Comparison of ENCODE assay signal across 1 cellular context in the genomic region with DNA sequence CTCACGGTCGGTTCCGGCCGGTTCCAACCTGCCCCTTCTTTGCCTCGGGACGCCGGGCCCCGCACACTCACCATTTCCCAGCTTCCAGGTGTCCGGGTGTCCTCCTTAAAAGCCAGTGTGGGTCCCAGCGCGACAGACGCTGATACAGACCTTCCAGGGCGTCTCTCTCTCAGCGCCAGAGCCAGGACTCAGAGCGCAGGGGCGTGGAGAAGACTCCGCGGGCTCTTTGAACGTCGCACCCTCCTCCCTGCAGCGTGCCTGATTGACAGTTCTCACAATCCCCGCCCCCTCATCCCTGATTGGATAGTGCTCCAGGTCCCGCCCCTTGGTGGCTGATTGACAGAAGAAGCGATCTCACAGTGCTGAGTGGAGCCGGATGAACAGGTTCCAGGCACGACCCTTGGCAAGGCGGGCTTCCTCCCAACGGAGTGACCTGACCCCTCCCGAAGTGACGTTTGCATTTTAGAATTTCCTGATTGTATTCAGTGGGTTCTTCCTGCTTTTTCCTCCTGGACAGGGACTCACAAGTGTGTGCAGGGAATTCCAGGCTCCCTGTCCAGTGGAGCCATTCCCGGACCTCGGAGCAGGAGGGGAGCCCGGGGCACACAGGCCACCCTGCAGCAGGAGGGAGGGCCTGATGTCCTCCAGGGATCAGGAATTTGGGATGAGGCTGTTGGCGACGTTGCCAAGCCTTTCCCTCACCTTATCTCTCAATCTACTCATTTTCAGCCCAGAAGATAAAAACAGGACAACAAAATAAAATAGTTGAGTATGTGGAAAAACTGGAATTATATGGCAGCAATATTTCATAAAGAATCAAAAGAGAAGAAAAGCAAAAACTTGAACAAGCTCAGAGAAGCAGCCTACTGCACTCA.
TF ChIP-seq lines count a peak whose summit lies in the region.

A gene (minus strand): TSS at position 201 of the 875 bp plus-strand sequence. CDS start 127 bp downstream, at position 74.

TF ChIP-seq in K562, 482 proteins besides CTCF, POLR2A, EP300 and RAD21 (continued from another document and continues in another):
- TF ChIP-seq, protein P1, sequence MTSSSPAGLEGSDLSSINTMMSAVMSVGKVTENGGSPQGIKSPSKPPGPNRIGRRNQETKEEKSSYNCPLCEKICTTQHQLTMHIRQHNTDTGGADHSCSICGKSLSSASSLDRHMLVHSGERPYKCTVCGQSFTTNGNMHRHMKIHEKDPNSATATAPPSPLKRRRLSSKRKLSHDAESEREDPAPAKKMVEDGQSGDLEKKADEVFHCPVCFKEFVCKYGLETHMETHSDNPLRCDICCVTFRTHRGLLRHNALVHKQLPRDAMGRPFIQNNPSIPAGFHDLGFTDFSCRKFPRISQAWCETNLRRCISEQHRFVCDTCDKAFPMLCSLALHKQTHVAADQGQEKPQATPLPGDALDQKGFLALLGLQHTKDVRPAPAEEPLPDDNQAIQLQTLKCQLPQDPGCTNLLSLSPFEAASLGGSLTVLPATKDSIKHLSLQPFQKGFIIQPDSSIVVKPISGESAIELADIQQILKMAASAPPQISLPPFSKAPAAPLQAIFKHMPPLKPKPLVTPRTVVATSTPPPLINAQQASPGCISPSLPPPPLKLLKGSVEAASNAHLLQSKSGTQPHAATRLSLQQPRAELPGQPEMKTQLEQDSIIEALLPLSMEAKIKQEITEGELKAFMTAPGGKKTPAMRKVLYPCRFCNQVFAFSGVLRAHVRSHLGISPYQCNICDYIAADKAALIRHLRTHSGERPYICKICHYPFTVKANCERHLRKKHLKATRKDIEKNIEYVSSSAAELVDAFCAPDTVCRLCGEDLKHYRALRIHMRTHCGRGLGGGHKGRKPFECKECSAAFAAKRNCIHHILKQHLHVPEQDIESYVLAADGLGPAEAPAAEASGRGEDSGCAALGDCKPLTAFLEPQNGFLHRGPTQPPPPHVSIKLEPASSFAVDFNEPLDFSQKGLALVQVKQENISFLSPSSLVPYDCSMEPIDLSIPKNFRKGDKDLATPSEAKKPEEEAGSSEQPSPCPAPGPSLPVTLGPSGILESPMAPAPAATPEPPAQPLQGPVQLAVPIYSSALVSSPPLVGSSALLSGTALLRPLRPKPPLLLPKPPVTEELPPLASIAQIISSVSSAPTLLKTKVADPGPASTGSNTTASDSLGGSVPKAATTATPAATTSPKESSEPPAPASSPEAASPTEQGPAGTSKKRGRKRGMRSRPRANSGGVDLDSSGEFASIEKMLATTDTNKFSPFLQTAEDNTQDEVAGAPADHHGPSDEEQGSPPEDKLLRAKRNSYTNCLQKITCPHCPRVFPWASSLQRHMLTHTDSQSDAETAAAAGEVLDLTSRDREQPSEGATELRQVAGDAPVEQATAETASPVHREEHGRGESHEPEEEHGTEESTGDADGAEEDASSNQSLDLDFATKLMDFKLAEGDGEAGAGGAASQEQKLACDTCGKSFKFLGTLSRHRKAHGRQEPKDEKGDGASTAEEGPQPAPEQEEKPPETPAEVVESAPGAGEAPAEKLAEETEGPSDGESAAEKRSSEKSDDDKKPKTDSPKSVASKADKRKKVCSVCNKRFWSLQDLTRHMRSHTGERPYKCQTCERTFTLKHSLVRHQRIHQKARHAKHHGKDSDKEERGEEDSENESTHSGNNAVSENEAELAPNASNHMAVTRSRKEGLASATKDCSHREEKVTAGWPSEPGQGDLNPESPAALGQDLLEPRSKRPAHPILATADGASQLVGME (CRISPR knock-in tag; IDR thresholded peaks at IDR 0.05) = no peak
- TF ChIP-seq, protein P2, sequence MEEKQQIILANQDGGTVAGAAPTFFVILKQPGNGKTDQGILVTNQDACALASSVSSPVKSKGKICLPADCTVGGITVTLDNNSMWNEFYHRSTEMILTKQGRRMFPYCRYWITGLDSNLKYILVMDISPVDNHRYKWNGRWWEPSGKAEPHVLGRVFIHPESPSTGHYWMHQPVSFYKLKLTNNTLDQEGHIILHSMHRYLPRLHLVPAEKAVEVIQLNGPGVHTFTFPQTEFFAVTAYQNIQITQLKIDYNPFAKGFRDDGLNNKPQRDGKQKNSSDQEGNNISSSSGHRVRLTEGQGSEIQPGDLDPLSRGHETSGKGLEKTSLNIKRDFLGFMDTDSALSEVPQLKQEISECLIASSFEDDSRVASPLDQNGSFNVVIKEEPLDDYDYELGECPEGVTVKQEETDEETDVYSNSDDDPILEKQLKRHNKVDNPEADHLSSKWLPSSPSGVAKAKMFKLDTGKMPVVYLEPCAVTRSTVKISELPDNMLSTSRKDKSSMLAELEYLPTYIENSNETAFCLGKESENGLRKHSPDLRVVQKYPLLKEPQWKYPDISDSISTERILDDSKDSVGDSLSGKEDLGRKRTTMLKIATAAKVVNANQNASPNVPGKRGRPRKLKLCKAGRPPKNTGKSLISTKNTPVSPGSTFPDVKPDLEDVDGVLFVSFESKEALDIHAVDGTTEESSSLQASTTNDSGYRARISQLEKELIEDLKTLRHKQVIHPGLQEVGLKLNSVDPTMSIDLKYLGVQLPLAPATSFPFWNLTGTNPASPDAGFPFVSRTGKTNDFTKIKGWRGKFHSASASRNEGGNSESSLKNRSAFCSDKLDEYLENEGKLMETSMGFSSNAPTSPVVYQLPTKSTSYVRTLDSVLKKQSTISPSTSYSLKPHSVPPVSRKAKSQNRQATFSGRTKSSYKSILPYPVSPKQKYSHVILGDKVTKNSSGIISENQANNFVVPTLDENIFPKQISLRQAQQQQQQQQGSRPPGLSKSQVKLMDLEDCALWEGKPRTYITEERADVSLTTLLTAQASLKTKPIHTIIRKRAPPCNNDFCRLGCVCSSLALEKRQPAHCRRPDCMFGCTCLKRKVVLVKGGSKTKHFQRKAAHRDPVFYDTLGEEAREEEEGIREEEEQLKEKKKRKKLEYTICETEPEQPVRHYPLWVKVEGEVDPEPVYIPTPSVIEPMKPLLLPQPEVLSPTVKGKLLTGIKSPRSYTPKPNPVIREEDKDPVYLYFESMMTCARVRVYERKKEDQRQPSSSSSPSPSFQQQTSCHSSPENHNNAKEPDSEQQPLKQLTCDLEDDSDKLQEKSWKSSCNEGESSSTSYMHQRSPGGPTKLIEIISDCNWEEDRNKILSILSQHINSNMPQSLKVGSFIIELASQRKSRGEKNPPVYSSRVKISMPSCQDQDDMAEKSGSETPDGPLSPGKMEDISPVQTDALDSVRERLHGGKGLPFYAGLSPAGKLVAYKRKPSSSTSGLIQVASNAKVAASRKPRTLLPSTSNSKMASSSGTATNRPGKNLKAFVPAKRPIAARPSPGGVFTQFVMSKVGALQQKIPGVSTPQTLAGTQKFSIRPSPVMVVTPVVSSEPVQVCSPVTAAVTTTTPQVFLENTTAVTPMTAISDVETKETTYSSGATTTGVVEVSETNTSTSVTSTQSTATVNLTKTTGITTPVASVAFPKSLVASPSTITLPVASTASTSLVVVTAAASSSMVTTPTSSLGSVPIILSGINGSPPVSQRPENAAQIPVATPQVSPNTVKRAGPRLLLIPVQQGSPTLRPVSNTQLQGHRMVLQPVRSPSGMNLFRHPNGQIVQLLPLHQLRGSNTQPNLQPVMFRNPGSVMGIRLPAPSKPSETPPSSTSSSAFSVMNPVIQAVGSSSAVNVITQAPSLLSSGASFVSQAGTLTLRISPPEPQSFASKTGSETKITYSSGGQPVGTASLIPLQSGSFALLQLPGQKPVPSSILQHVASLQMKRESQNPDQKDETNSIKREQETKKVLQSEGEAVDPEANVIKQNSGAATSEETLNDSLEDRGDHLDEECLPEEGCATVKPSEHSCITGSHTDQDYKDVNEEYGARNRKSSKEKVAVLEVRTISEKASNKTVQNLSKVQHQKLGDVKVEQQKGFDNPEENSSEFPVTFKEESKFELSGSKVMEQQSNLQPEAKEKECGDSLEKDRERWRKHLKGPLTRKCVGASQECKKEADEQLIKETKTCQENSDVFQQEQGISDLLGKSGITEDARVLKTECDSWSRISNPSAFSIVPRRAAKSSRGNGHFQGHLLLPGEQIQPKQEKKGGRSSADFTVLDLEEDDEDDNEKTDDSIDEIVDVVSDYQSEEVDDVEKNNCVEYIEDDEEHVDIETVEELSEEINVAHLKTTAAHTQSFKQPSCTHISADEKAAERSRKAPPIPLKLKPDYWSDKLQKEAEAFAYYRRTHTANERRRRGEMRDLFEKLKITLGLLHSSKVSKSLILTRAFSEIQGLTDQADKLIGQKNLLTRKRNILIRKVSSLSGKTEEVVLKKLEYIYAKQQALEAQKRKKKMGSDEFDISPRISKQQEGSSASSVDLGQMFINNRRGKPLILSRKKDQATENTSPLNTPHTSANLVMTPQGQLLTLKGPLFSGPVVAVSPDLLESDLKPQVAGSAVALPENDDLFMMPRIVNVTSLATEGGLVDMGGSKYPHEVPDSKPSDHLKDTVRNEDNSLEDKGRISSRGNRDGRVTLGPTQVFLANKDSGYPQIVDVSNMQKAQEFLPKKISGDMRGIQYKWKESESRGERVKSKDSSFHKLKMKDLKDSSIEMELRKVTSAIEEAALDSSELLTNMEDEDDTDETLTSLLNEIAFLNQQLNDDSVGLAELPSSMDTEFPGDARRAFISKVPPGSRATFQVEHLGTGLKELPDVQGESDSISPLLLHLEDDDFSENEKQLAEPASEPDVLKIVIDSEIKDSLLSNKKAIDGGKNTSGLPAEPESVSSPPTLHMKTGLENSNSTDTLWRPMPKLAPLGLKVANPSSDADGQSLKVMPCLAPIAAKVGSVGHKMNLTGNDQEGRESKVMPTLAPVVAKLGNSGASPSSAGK (IDR thresholded peaks at IDR 0.05) = peak; percentile 75
- TF ChIP-seq EZH2 (IDR thresholded peaks at IDR 0.05; ENCODE audit: borderline replicate concordance, low read depth, low read length) (no peak), E2F3 (CRISPR knock-in tag; IDR thresholded peaks at IDR 0.05) (no peak; the same call in 1 of the 2 replicates), SMAD2 (IDR thresholded peaks at IDR 0.05; ENCODE audit: low read depth, low read length) (no peak), ZNF184 (CRISPR knock-in tag; IDR thresholded peaks at IDR 0.05) (no peak), NFATC3 (IDR thresholded peaks at IDR 0.05) (no peak), ZFX (CRISPR knock-in tag; IDR thresholded peaks at IDR 0.05) (peak; percentile 78), LARP7 (IDR thresholded peaks at IDR 0.05) (no peak), MAZ (CRISPR knock-in tag; conservative IDR thresholded peaks at IDR 0.05 in 1 of 2, IDR thresholded peaks at IDR 0.05 in 1 of 2) (peak in 1 of 2 experiments; percentile 52; a peak in 1 of 4 replicates), MTA1 (IDR thresholded peaks at IDR 0.05; ENCODE audit: borderline replicate concordance) (peak; percentile 74; the same call in 1 of the 2 replicates), ARID1B (IDR thresholded peaks at IDR 0.05) (no peak), ARNT (IDR thresholded peaks at IDR 0.05) (no peak), GABPA (tag; conservative IDR thresholded peaks at IDR 0.05; ENCODE audit: low read depth) (peak; percentile 66), RBFOX2 (IDR thresholded peaks at IDR 0.05; ENCODE audit: low read depth, low read length) (peak; percentile 82), ZNF253 (CRISPR knock-in tag; conservative IDR thresholded peaks at IDR 0.05) (no peak), WHSC1 (IDR thresholded peaks at IDR 0.05; ENCODE audit: low read length) (no peak), KDM5B (IDR thresholded peaks at IDR 0.05; ENCODE audit: insufficient replicate concordance, low read depth, low read length) (peak; percentile 78), NR2F6 (CRISPR knock-in tag; IDR thresholded peaks at IDR 0.05) (no peak), CREB1 (IDR thresholded peaks at IDR 0.05) (peak; percentile 79; the same call in 1 of the 2 replicates), CREB1 (CRISPR knock-in tag; IDR thresholded peaks at IDR 0.05) (peak; percentile 65), ADNP (tag; IDR thresholded peaks at IDR 0.05) (no peak), POLR2AphosphoS5 (IDR thresholded peaks at IDR 0.05; ENCODE audit: control insufficient read depth, insufficient read depth, low read depth, low read length) (peak; percentile 63)
- TF ChIP-seq, protein P3, sequence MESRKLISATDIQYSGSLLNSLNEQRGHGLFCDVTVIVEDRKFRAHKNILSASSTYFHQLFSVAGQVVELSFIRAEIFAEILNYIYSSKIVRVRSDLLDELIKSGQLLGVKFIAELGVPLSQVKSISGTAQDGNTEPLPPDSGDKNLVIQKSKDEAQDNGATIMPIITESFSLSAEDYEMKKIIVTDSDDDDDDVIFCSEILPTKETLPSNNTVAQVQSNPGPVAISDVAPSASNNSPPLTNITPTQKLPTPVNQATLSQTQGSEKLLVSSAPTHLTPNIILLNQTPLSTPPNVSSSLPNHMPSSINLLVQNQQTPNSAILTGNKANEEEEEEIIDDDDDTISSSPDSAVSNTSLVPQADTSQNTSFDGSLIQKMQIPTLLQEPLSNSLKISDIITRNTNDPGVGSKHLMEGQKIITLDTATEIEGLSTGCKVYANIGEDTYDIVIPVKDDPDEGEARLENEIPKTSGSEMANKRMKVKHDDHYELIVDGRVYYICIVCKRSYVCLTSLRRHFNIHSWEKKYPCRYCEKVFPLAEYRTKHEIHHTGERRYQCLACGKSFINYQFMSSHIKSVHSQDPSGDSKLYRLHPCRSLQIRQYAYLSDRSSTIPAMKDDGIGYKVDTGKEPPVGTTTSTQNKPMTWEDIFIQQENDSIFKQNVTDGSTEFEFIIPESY (CRISPR knock-in tag; IDR thresholded peaks at IDR 0.05) = 0 out of 2 replicates have a peak, but pooled peaks have one; percentile 4
- TF ChIP-seq, protein P4, sequence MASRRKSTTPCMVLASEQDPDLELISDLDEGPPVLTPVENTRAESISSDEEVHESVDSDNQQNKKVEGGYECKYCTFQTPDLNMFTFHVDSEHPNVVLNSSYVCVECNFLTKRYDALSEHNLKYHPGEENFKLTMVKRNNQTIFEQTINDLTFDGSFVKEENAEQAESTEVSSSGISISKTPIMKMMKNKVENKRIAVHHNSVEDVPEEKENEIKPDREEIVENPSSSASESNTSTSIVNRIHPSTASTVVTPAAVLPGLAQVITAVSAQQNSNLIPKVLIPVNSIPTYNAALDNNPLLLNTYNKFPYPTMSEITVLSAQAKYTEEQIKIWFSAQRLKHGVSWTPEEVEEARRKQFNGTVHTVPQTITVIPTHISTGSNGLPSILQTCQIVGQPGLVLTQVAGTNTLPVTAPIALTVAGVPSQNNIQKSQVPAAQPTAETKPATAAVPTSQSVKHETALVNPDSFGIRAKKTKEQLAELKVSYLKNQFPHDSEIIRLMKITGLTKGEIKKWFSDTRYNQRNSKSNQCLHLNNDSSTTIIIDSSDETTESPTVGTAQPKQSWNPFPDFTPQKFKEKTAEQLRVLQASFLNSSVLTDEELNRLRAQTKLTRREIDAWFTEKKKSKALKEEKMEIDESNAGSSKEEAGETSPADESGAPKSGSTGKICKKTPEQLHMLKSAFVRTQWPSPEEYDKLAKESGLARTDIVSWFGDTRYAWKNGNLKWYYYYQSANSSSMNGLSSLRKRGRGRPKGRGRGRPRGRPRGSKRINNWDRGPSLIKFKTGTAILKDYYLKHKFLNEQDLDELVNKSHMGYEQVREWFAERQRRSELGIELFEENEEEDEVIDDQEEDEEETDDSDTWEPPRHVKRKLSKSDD (conservative IDR thresholded peaks at IDR 0.05; ENCODE audit: low read length) = no peak
- TF ChIP-seq, protein P5, sequence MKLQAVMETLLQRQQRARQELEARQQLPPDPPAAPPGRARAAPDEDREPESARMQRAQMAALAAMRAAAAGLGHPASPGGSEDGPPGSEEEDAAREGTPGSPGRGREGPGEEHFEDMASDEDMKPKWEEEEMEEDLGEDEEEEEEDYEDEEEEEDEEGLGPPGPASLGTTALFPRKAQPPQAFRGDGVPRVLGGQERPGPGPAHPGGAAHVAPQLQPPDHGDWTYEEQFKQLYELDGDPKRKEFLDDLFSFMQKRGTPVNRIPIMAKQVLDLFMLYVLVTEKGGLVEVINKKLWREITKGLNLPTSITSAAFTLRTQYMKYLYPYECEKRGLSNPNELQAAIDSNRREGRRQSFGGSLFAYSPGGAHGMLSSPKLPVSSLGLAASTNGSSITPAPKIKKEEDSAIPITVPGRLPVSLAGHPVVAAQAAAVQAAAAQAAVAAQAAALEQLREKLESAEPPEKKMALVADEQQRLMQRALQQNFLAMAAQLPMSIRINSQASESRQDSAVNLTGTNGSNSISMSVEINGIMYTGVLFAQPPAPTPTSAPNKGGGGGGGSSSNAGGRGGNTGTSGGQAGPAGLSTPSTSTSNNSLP (IDR thresholded peaks at IDR 0.05; ENCODE audit: borderline replicate concordance, low read depth, low read length) = no peak
